Comparison of ENCODE assay signal across 1 cellular context in the genomic region with DNA sequence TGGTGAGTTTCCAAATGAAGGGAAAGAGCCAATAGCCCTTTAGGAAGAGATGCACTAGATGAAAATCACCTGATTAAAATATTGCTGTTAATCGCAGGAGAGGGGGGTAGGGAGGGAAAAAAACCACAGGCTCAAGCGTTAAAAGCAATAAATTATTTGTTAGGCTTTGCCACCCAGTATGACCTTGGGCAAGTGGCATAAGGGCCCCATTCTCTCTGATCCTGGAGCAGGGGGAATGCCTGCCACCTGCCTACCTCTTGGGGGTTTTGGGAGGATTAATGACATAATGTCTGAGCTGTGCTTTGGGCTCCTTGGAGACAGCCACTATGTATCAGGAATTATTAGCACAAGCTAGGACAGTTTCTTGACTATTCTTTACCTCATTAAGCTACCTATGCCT.
TF ChIP-seq lines count a peak whose summit lies in the region.

No MANE protein-coding gene starts in this region.

TF ChIP-seq in WTC11, 78 proteins besides CTCF, POLR2A, EP300 and RAD21 (continued from another document):
- TF ChIP-seq, protein P1, sequence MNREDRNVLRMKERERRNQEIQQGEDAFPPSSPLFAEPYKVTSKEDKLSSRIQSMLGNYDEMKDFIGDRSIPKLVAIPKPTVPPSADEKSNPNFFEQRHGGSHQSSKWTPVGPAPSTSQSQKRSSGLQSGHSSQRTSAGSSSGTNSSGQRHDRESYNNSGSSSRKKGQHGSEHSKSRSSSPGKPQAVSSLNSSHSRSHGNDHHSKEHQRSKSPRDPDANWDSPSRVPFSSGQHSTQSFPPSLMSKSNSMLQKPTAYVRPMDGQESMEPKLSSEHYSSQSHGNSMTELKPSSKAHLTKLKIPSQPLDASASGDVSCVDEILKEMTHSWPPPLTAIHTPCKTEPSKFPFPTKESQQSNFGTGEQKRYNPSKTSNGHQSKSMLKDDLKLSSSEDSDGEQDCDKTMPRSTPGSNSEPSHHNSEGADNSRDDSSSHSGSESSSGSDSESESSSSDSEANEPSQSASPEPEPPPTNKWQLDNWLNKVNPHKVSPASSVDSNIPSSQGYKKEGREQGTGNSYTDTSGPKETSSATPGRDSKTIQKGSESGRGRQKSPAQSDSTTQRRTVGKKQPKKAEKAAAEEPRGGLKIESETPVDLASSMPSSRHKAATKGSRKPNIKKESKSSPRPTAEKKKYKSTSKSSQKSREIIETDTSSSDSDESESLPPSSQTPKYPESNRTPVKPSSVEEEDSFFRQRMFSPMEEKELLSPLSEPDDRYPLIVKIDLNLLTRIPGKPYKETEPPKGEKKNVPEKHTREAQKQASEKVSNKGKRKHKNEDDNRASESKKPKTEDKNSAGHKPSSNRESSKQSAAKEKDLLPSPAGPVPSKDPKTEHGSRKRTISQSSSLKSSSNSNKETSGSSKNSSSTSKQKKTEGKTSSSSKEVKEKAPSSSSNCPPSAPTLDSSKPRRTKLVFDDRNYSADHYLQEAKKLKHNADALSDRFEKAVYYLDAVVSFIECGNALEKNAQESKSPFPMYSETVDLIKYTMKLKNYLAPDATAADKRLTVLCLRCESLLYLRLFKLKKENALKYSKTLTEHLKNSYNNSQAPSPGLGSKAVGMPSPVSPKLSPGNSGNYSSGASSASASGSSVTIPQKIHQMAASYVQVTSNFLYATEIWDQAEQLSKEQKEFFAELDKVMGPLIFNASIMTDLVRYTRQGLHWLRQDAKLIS (CRISPR knock-in tag; IDR thresholded peaks at IDR 0.05; ENCODE audit: borderline replicate concordance): no peak
- TF ChIP-seq, protein P2, sequence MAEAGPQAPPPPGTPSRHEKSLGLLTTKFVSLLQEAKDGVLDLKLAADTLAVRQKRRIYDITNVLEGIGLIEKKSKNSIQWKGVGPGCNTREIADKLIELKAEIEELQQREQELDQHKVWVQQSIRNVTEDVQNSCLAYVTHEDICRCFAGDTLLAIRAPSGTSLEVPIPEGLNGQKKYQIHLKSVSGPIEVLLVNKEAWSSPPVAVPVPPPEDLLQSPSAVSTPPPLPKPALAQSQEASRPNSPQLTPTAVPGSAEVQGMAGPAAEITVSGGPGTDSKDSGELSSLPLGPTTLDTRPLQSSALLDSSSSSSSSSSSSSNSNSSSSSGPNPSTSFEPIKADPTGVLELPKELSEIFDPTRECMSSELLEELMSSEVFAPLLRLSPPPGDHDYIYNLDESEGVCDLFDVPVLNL (CRISPR knock-in tag; IDR thresholded peaks at IDR 0.05; ENCODE audit: borderline replicate concordance, low read depth): no peak
- TF ChIP-seq MXD4 (CRISPR knock-in tag; IDR thresholded peaks at IDR 0.05; ENCODE audit: borderline replicate concordance): no peak
TF ChIP-seq in WTC11: peak in this region for 0.
